ENCODE assay signal across 18 cellular contexts in the genomic region with DNA sequence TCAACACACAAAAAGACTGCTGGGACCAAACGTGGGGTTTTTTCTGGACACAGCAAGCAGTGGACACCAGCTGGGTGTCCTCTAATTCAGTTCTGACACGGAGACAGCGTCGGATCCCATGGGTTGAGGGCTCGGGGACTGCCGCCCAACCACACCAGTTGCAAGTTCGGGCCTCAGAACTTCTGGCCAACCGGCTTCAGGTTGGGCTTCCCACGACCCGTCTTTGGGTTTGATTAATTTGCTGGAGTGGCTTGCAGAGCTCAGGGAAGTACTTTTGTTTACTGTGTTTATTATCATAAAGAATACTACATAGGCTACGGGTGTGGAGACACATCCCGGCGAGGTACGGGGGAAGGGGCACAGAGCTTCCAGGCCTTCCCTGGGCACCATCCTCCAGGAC.
DNase-seq lines count a peak whose midpoint lies in the region; ATAC-seq and TF ChIP-seq lines count a peak whose summit lies in the region.
"Had no signal": no experiment of that assay in that cellular context is flagged by ENCODE, and none has a peak within 500 bp of the region (broad histone marks: within the 10 kb centered on the region; RNA-seq: fewer than 3 reads in every experiment).

No MANE protein-coding gene starts in this region.

- DNase-seq in ELF-1 (ENCODE audit: low read depth, low spot score) = peak; percentile 30
- no peak for DNase-seq in endodermal cell
- no peak for DNase-seq in neural crest cell (ENCODE audit: low read depth, low spot score)
- DNase-seq in stimulated activated naive B cell treated with anti-CD40 and anti-IgM and Interleukin-4, amounts not matched to agents 10 μg/mL and 1 μg/mL and 100 μg/mL, for 72 hours = no peak
- no peak for DNase-seq in immature natural killer cell
- DNase-seq in Ammon's horn (ENCODE audit: low spot score) = no peak
- DNase-seq: CD4-positive, alpha-beta memory T cell; DND-41; Kasumi-1; NCI-H1417; NCI-H1694 treated with DMSO at 0.1 percent for 48 hours; NCI-H2081 treated with DMSO at 0.1 percent for 48 hours; NCI-H446 treated with DMSO at 0.1 percent for 48 hours; NCI-H526 treated with DMSO at 0.1 percent for 48 hours; OCI-M1; SJCRH30 had no signal

- no peak overlapping the region for H3K9ac ChIP-seq in endodermal cell (ENCODE audit: extremely low read depth, low read length, poor library complexity, severe bottlenecking)

- no peak overlapping the region for H3K4me3 Mint-ChIP-seq in endodermal cell
- H3K4me3 Mint-ChIP-seq in neural crest cell = no peak overlapping the region
- H3K4me3 Mint-ChIP-seq in stimulated activated naive B cell treated with anti-CD40 and anti-IgM and Interleukin-4, amounts not matched to agents 10 μg/mL and 1 μg/mL and 100 μg/mL, for 72 hours = no peak overlapping the region
- H3K4me3 Mint-ChIP-seq in immature natural killer cell = no peak overlapping the region
- H3K4me3 Mint-ChIP-seq: CD4-positive, alpha-beta memory T cell had no signal

- H3K9me3 Mint-ChIP-seq in endodermal cell = no peaks in the 10 kb centered on the region
- H3K9me3 Mint-ChIP-seq in neural crest cell = no peaks in the 10 kb centered on the region
- peaks cover 0 to 2% of the 10 kb centered on the region in 2 donors for H3K9me3 Mint-ChIP-seq in stimulated activated naive B cell treated with anti-CD40 and anti-IgM and Interleukin-4, amounts not matched to agents 10 μg/mL and 1 μg/mL and 100 μg/mL, for 72 hours
- H3K9me3 Mint-ChIP-seq in immature natural killer cell = no peaks in the 10 kb centered on the region

- H3K4me3 ChIP-seq in endodermal cell (ENCODE audit: low read length) = no peak overlapping the region
- H3K4me3 ChIP-seq: A549, SJCRH30 had no signal

- WGBS in endodermal cell (ENCODE audit: insufficient coverage in 1 of 2, insufficient read length in 1 of 2), 2 experiments = 91 to 93% methylated on average over 9 to 14 of the region's 14 CpGs

- H3K27me3 Mint-ChIP-seq in endodermal cell (ENCODE audit: insufficient read depth) = no peaks in the 10 kb centered on the region
- H3K27me3 Mint-ChIP-seq in neural crest cell (ENCODE audit: low read depth) = no peaks in the 10 kb centered on the region
- no peaks in the 10 kb centered on the region for H3K27me3 Mint-ChIP-seq in stimulated activated naive B cell treated with anti-CD40 and anti-IgM and Interleukin-4, amounts not matched to agents 10 μg/mL and 1 μg/mL and 100 μg/mL, for 72 hours
- peaks cover 0 to 2% (median 0%) of the 10 kb centered on the region in 3 donors for H3K27me3 Mint-ChIP-seq in immature natural killer cell (ENCODE audit: low read depth in 3 of 3)
- H3K27me3 Mint-ChIP-seq: CD4-positive, alpha-beta memory T cell had no signal

- no peaks in the 10 kb centered on the region for H3K4me1 ChIP-seq in endodermal cell (ENCODE audit: control insufficient read depth, insufficient read depth, low read length)
- H3K4me1 ChIP-seq: A549, SJCRH30 had no signal

- peaks cover 39% of the 10 kb centered on the region for H3K36me3 Mint-ChIP-seq in endodermal cell (ENCODE audit: low read depth)
- peaks cover 3% of the 10 kb centered on the region for H3K36me3 Mint-ChIP-seq in neural crest cell (ENCODE audit: low read depth)
- peaks cover 44 to 52% of the 10 kb centered on the region in 2 donors for H3K36me3 Mint-ChIP-seq in stimulated activated naive B cell treated with anti-CD40 and anti-IgM and Interleukin-4, amounts not matched to agents 10 μg/mL and 1 μg/mL and 100 μg/mL, for 72 hours
- peaks cover 11 to 21% (median 14%) of the 10 kb centered on the region in 3 donors for H3K36me3 Mint-ChIP-seq in immature natural killer cell

- TF ChIP-seq CTCF in endodermal cell (conservative IDR thresholded peaks at IDR 0.05) (no peak), neural crest cell (conservative IDR thresholded peaks at IDR 0.05) (no peak)

- ATAC-seq in stimulated activated naive B cell treated with anti-CD40 and anti-IgM and Interleukin-4, amounts not matched to agents 10 μg/mL and 1 μg/mL and 100 μg/mL, for 72 hours (replicated peaks) = no peak
- no peak for ATAC-seq in GM18867 (IDR thresholded peaks at IDR 0.05; ENCODE audit: unreplicated experiment)
- ATAC-seq: A549 had no signal

- H3K27ac Mint-ChIP-seq in endodermal cell (peak overlapping the region; percentile 17), neural crest cell (ENCODE audit: unreplicated experiment) (peak overlapping the region; percentile 87), immature natural killer cell (no peak overlapping the region)
- H3K27ac Mint-ChIP-seq in stimulated activated naive B cell treated with anti-CD40 and anti-IgM and Interleukin-4, amounts not matched to agents 10 μg/mL and 1 μg/mL and 100 μg/mL, for 72 hours = peak overlapping the region; percentile 28
- H3K27ac Mint-ChIP-seq: CD4-positive, alpha-beta memory T cell had no signal

- no peaks in the 10 kb centered on the region for H3K27me3 ChIP-seq in endodermal cell (ENCODE audit: control insufficient read depth, insufficient read depth, low read length, poor library complexity, severe bottlenecking)
- H3K27me3 ChIP-seq: SJCRH30 had no signal

- H3K36me3 ChIP-seq in endodermal cell (ENCODE audit: control insufficient read depth, insufficient read depth, low read length) = peaks cover 34% of the 10 kb centered on the region

- no peak overlapping the region for H3K27ac ChIP-seq in endodermal cell (ENCODE audit: low read depth, low read length)
- H3K27ac ChIP-seq: A549, SJCRH30 had no signal

- no peaks in the 10 kb centered on the region for H3K9me3 ChIP-seq in endodermal cell (ENCODE audit: control insufficient read depth, low read length)
- H3K9me3 ChIP-seq: A549, SJCRH30 had no signal

- H3K4me1 Mint-ChIP-seq in endodermal cell (no peaks in the 10 kb centered on the region), neural crest cell (no peaks in the 10 kb centered on the region), immature natural killer cell (no peaks in the 10 kb centered on the region)
- H3K4me1 Mint-ChIP-seq in stimulated activated naive B cell treated with anti-CD40 and anti-IgM and Interleukin-4, amounts not matched to agents 10 μg/mL and 1 μg/mL and 100 μg/mL, for 72 hours = peaks cover 35 to 59% of the 10 kb centered on the region in 2 donors
- H3K4me1 Mint-ChIP-seq: CD4-positive, alpha-beta memory T cell had no signal

Comparison
In these comparisons a context has a peak if more than half of its experiments do, and no peak if none do; other contexts are left out.
1. H3K27ac Mint-ChIP-seq: peak in endodermal cell (single experiment), neural crest cell (single experiment) and stimulated activated naive B cell treated with anti-CD40 and anti-IgM and Interleukin-4, amounts not matched to agents 10 μg/mL and 1 μg/mL and 100 μg/mL, for 72 hours (single experiment); none in immature natural killer cell (0 of 6).